In the genomic region with DNA sequence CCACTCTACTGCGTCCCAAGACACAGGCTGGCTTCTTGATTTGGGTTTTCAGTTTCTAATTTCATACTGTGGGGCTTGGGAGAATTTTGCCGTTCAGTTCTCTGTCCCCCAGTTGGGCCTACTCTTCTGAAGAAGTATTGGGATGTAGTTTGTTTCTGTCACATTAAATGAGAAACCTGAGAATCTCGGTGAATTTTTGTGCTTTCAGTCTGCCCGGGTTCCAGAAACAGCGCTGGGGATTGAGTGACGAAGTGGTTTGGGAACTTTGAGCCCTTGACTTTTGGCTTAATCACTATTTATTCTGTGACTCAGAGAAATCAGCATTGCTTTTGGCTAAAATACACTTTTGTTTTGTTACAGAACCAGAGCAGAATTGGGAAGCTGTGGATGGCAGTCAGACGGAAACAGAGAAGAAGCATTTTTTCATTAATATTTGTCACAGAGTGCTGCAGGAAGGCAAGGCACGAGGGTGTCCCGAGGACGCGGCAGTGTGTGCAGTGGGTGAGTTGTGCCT, we compare ENCODE assay signal across 1 cellular context.
TF ChIP-seq lines count a peak whose summit lies in the region.

No MANE protein-coding gene starts in this region.

TF ChIP-seq in HepG2, 621 proteins besides CTCF, POLR2A, EP300 and RAD21 (continued from another document and continues in another):
- TF ChIP-seq, protein P1, sequence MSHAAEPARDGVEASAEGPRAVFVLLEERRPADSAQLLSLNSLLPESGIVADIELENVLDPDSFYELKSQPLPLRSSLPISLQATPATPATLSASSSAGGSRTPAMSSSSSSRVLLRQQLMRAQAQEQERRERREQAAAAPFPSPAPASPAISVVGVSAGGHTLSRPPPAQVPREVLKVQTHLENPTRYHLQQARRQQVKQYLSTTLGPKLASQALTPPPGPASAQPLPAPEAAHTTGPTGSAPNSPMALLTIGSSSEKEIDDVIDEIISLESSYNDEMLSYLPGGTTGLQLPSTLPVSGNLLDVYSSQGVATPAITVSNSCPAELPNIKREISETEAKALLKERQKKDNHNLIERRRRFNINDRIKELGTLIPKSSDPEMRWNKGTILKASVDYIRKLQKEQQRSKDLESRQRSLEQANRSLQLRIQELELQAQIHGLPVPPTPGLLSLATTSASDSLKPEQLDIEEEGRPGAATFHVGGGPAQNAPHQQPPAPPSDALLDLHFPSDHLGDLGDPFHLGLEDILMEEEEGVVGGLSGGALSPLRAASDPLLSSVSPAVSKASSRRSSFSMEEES (CRISPR knock-in tag; IDR thresholded peaks at IDR 0.05), result peak; percentile 43; the same call in 1 of the 2 replicates
- TF ChIP-seq ZNF607 (CRISPR knock-in tag; IDR thresholded peaks at IDR 0.05; ENCODE audit: borderline replicate concordance) (0 out of 2 replicates have a peak, but pooled peaks have one; percentile 52), FOSL1 (CRISPR knock-in tag; IDR thresholded peaks at IDR 0.05; ENCODE audit: borderline replicate concordance) (peak; percentile 95), NCOA2 (CRISPR knock-in tag; IDR thresholded peaks at IDR 0.05) (peak; percentile 64), BRCA1 (CRISPR knock-in tag; IDR thresholded peaks at IDR 0.05) (no peak), HNF4A (CRISPR knock-in tag; IDR thresholded peaks at IDR 0.05) (peak; percentile 89), PCBP1 (IDR thresholded peaks at IDR 0.05; ENCODE audit: borderline replicate concordance, low read depth, low read length) (no peak), ZNF292 (CRISPR knock-in tag; IDR thresholded peaks at IDR 0.05; ENCODE audit: borderline replicate concordance, low read depth) (0 out of 2 replicates have a peak, but pooled peaks have one; percentile 40), ZNF430 (CRISPR knock-in tag; IDR thresholded peaks at IDR 0.05) (no peak), GFI1 (CRISPR knock-in tag; IDR thresholded peaks at IDR 0.05; ENCODE audit: borderline replicate concordance) (no peak), ZNF510 (CRISPR knock-in tag; IDR thresholded peaks at IDR 0.05; ENCODE audit: low read depth) (no peak), ZNF317 (CRISPR knock-in tag; IDR thresholded peaks at IDR 0.05) (peak; percentile 55; the same call in 1 of the 2 replicates), ZNF792 (CRISPR knock-in tag; IDR thresholded peaks at IDR 0.05) (peak; percentile 89), ZNF331 (CRISPR knock-in tag; IDR thresholded peaks at IDR 0.05) (0 out of 2 replicates have a peak, but pooled peaks have one; percentile 14), TBL1XR1 (IDR thresholded peaks at IDR 0.05; ENCODE audit: borderline replicate concordance, low read length, partially characterized antibody) (no peak), TSC22D2 (CRISPR knock-in tag; IDR thresholded peaks at IDR 0.05; ENCODE audit: borderline replicate concordance) (no peak), ZSCAN31 (CRISPR knock-in tag; IDR thresholded peaks at IDR 0.05; ENCODE audit: low read depth) (0 out of 2 replicates have a peak, but pooled peaks have one; percentile 4), ISX (CRISPR knock-in tag; conservative IDR thresholded peaks at IDR 0.05) (no peak), IRF2 (CRISPR knock-in tag; IDR thresholded peaks at IDR 0.05) (peak; percentile 61; the same call in 1 of the 2 replicates), ZNF136 (CRISPR knock-in tag; IDR thresholded peaks at IDR 0.05; ENCODE audit: low read depth) (no peak), RORA (CRISPR knock-in tag; IDR thresholded peaks at IDR 0.05) (no peak), POGZ (CRISPR knock-in tag; IDR thresholded peaks at IDR 0.05) (peak; percentile 63), FOXA3 (CRISPR knock-in tag; IDR thresholded peaks at IDR 0.05) (peak; percentile 88), CAMTA2 (CRISPR knock-in tag; IDR thresholded peaks at IDR 0.05; ENCODE audit: borderline replicate concordance) (no peak), MAFF (IDR thresholded peaks at IDR 0.05; ENCODE audit: low read depth, low read length) (peak; percentile 80), SIX1 (CRISPR knock-in tag; IDR thresholded peaks at IDR 0.05; ENCODE audit: borderline replicate concordance) (peak; percentile 54; the same call in 1 of the 2 replicates), ZNF256 (CRISPR knock-in tag; conservative IDR thresholded peaks at IDR 0.05) (no peak), CENPT (CRISPR knock-in tag; IDR thresholded peaks at IDR 0.05; ENCODE audit: low read depth) (no peak), SOX5 (CRISPR knock-in tag; IDR thresholded peaks at IDR 0.05; ENCODE audit: borderline replicate concordance) (peak; percentile 64; the same call in 1 of the 2 replicates), KAT8 (CRISPR knock-in tag; IDR thresholded peaks at IDR 0.05) (peak; percentile 56; the same call in 1 of the 2 replicates), PHF21A (CRISPR knock-in tag; IDR thresholded peaks at IDR 0.05) (peak; percentile 70; the same call in 1 of the 2 replicates), ZNF768 (CRISPR knock-in tag; IDR thresholded peaks at IDR 0.05) (no peak), FOXP1 (IDR thresholded peaks at IDR 0.05) (no peak), FOXP1 (CRISPR knock-in tag; IDR thresholded peaks at IDR 0.05) (peak; percentile 31; the same call in 1 of the 2 replicates), RXRB (CRISPR knock-in tag; IDR thresholded peaks at IDR 0.05; ENCODE audit: borderline replicate concordance) (peak; percentile 54; the same call in 1 of the 2 replicates), ZNF567 (CRISPR knock-in tag; IDR thresholded peaks at IDR 0.05; ENCODE audit: borderline replicate concordance) (0 out of 2 replicates have a peak, but pooled peaks have one; percentile 50), EED (CRISPR knock-in tag; IDR thresholded peaks at IDR 0.05) (no peak), ZFP1 (CRISPR knock-in tag; IDR thresholded peaks at IDR 0.05) (peak; percentile 60; the same call in 1 of the 2 replicates), ASH2L (IDR thresholded peaks at IDR 0.05; ENCODE audit: insufficient read length, low read depth, low read length) (peak; percentile 74), ZNF296 (CRISPR knock-in tag; conservative IDR thresholded peaks at IDR 0.05) (no peak), ZBTB3 (CRISPR knock-in tag; IDR thresholded peaks at IDR 0.05; ENCODE audit: borderline replicate concordance, low read depth) (peak; percentile 43; the same call in 1 of the 2 replicates), MED1 (CRISPR knock-in tag; IDR thresholded peaks at IDR 0.05) (peak; percentile 77)
- TF ChIP-seq, protein P2, sequence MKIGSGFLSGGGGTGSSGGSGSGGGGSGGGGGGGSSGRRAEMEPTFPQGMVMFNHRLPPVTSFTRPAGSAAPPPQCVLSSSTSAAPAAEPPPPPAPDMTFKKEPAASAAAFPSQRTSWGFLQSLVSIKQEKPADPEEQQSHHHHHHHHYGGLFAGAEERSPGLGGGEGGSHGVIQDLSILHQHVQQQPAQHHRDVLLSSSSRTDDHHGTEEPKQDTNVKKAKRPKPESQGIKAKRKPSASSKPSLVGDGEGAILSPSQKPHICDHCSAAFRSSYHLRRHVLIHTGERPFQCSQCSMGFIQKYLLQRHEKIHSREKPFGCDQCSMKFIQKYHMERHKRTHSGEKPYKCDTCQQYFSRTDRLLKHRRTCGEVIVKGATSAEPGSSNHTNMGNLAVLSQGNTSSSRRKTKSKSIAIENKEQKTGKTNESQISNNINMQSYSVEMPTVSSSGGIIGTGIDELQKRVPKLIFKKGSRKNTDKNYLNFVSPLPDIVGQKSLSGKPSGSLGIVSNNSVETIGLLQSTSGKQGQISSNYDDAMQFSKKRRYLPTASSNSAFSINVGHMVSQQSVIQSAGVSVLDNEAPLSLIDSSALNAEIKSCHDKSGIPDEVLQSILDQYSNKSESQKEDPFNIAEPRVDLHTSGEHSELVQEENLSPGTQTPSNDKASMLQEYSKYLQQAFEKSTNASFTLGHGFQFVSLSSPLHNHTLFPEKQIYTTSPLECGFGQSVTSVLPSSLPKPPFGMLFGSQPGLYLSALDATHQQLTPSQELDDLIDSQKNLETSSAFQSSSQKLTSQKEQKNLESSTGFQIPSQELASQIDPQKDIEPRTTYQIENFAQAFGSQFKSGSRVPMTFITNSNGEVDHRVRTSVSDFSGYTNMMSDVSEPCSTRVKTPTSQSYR (CRISPR knock-in tag; IDR thresholded peaks at IDR 0.05; ENCODE audit: borderline replicate concordance), result no peak
- TF ChIP-seq, protein P3, sequence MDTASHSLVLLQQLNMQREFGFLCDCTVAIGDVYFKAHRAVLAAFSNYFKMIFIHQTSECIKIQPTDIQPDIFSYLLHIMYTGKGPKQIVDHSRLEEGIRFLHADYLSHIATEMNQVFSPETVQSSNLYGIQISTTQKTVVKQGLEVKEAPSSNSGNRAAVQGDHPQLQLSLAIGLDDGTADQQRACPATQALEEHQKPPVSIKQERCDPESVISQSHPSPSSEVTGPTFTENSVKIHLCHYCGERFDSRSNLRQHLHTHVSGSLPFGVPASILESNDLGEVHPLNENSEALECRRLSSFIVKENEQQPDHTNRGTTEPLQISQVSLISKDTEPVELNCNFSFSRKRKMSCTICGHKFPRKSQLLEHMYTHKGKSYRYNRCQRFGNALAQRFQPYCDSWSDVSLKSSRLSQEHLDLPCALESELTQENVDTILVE (CRISPR knock-in tag; IDR thresholded peaks at IDR 0.05), result no peak
- TF ChIP-seq, protein P4, sequence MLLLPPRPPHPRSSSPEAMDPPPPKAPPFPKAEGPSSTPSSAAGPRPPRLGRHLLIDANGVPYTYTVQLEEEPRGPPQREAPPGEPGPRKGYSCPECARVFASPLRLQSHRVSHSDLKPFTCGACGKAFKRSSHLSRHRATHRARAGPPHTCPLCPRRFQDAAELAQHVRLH (CRISPR knock-in tag; IDR thresholded peaks at IDR 0.05; ENCODE audit: borderline replicate concordance, low read depth), result no peak
- TF ChIP-seq, protein P5, sequence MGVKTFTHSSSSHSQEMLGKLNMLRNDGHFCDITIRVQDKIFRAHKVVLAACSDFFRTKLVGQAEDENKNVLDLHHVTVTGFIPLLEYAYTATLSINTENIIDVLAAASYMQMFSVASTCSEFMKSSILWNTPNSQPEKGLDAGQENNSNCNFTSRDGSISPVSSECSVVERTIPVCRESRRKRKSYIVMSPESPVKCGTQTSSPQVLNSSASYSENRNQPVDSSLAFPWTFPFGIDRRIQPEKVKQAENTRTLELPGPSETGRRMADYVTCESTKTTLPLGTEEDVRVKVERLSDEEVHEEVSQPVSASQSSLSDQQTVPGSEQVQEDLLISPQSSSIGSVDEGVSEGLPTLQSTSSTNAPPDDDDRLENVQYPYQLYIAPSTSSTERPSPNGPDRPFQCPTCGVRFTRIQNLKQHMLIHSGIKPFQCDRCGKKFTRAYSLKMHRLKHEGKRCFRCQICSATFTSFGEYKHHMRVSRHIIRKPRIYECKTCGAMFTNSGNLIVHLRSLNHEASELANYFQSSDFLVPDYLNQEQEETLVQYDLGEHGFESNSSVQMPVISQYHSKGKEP (CRISPR knock-in tag; IDR thresholded peaks at IDR 0.05), result 0 out of 2 replicates have a peak, but pooled peaks have one; percentile 23
- TF ChIP-seq, protein P6, sequence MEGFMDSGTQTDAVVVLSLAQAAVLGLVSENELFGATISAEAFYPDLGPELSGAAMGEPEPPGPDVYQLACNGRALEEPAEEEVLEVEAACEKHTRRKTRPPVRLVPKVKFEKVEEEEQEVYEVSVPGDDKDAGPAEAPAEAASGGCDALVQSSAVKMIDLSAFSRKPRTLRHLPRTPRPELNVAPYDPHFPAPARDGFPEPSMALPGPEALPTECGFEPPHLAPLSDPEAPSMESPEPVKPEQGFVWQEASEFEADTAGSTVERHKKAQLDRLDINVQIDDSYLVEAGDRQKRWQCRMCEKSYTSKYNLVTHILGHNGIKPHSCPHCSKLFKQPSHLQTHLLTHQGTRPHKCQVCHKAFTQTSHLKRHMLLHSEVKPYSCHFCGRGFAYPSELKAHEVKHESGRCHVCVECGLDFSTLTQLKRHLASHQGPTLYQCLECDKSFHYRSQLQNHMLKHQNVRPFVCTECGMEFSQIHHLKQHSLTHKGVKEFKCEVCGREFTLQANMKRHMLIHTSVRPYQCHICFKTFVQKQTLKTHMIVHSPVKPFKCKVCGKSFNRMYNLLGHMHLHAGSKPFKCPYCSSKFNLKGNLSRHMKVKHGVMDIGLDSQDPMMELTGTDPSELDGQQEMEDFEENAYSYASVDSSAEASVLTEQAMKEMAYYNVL (CRISPR knock-in tag; IDR thresholded peaks at IDR 0.05; ENCODE audit: borderline replicate concordance), result 0 out of 2 replicates have a peak, but pooled peaks have one; percentile 33
- TF ChIP-seq, protein P7, sequence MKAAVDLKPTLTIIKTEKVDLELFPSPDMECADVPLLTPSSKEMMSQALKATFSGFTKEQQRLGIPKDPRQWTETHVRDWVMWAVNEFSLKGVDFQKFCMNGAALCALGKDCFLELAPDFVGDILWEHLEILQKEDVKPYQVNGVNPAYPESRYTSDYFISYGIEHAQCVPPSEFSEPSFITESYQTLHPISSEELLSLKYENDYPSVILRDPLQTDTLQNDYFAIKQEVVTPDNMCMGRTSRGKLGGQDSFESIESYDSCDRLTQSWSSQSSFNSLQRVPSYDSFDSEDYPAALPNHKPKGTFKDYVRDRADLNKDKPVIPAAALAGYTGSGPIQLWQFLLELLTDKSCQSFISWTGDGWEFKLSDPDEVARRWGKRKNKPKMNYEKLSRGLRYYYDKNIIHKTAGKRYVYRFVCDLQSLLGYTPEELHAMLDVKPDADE (CRISPR knock-in tag; IDR thresholded peaks at IDR 0.05), result no peak
- TF ChIP-seq, protein P8, sequence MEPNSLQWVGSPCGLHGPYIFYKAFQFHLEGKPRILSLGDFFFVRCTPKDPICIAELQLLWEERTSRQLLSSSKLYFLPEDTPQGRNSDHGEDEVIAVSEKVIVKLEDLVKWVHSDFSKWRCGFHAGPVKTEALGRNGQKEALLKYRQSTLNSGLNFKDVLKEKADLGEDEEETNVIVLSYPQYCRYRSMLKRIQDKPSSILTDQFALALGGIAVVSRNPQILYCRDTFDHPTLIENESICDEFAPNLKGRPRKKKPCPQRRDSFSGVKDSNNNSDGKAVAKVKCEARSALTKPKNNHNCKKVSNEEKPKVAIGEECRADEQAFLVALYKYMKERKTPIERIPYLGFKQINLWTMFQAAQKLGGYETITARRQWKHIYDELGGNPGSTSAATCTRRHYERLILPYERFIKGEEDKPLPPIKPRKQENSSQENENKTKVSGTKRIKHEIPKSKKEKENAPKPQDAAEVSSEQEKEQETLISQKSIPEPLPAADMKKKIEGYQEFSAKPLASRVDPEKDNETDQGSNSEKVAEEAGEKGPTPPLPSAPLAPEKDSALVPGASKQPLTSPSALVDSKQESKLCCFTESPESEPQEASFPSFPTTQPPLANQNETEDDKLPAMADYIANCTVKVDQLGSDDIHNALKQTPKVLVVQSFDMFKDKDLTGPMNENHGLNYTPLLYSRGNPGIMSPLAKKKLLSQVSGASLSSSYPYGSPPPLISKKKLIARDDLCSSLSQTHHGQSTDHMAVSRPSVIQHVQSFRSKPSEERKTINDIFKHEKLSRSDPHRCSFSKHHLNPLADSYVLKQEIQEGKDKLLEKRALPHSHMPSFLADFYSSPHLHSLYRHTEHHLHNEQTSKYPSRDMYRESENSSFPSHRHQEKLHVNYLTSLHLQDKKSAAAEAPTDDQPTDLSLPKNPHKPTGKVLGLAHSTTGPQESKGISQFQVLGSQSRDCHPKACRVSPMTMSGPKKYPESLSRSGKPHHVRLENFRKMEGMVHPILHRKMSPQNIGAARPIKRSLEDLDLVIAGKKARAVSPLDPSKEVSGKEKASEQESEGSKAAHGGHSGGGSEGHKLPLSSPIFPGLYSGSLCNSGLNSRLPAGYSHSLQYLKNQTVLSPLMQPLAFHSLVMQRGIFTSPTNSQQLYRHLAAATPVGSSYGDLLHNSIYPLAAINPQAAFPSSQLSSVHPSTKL (CRISPR knock-in tag; IDR thresholded peaks at IDR 0.05), result peak; percentile 86
